Comparison of ENCODE assay signal across 18 cellular contexts in the genomic region with DNA sequence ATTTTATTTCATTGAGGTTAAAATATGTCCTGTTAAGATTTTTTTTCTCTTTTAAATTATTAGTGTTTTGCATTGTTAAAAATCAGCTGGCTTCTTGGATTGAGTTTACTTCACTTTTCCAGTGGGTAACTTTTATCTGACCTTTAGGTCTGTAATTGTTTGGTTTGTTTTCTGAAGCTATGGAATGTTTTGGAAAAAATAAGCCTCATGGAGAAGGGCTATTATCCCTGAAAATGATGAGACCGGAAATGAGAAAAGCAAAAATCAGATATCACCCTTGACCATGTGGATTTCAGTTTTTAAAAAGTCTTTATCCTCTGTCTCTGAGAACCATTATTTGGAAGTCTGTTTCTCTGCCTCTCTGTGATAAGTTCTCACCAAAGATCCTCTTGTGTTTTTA.
DNase-seq lines count a peak whose midpoint lies in the region; FAIRE-seq and TF ChIP-seq lines count a peak whose summit lies in the region.
"Had no signal": no experiment of that assay in that cellular context is flagged by ENCODE, and none has a peak within 500 bp of the region (broad histone marks: within the 10 kb centered on the region; RNA-seq: fewer than 3 reads in every experiment).

No MANE protein-coding gene starts in this region.

- DNase-seq in left ventricle myocardium inferior (no peak), right atrium auricular region (ENCODE audit: low spot score) (no peak), myocyte (ENCODE audit: low read depth) (peak; percentile 44), vagina (ENCODE audit: extremely low spot score in 2 of 2) (no peak), DMS79 (lab: John Stamatoyannopoulos, UW) (no peak), G401 (ENCODE audit: low spot score) (no peak), NCI-H446 treated with DMSO at 0.1 percent for 48 hours (lab: John Stamatoyannopoulos, UW) (no peak)
- DNase-seq: central memory CD4-positive, alpha-beta T cell; DND-41; gastrocnemius medialis; left lung; naive B cell; NCI-H1930; NCI-H510A treated with DMSO at 0.1 percent for 48 hours; SIG-M5; stimulated activated naive CD4-positive, alpha-beta T cell had no signal

- H3K9me3 ChIP-seq in left ventricle myocardium inferior (replicated peaks) (peaks cover 9% of the 10 kb centered on the region), right atrium auricular region (peaks cover 0 to 4% of the 10 kb centered on the region in 2 donors), vagina (no peaks in the 10 kb centered on the region)
- H3K9me3 ChIP-seq: gastrocnemius medialis had no signal

- peak overlapping the region; percentile 7 for H3K27ac ChIP-seq in left ventricle myocardium inferior (replicated peaks)
- H3K27ac ChIP-seq in right atrium auricular region, result no peak overlapping the region
- H3K27ac ChIP-seq in vagina, result peak overlapping the region; percentile 64
- H3K27ac ChIP-seq: C4-2B, gastrocnemius medialis had no signal

- H3K27me3 ChIP-seq in left ventricle myocardium inferior (ENCODE audit: low read depth), result no peaks in the 10 kb centered on the region
- H3K27me3 ChIP-seq in right atrium auricular region, result no peaks in the 10 kb centered on the region
- H3K27me3 ChIP-seq in vagina, result no peaks in the 10 kb centered on the region
- H3K27me3 ChIP-seq: gastrocnemius medialis, left lung had no signal

- FAIRE-seq in endometrium (lab: Jason Lieb, UNC), result peak; percentile 90

- TF ChIP-seq CTCF in left ventricle myocardium inferior (IDR thresholded peaks at IDR 0.05; ENCODE audit: borderline replicate concordance), result no peak
- no peak for TF ChIP-seq CTCF in right atrium auricular region (IDR thresholded peaks at IDR 0.05)
- TF ChIP-seq CTCF in vagina (IDR thresholded peaks at IDR 0.05), result no peak

- H3K36me3 ChIP-seq in left ventricle myocardium inferior (no peaks in the 10 kb centered on the region), right atrium auricular region (no peaks in the 10 kb centered on the region), vagina (no peaks in the 10 kb centered on the region)
- H3K36me3 ChIP-seq: gastrocnemius medialis, left lung had no signal

- intact Hi-C loops in left ventricle myocardium inferior (cut with micrococcal nuclease), result no loop called here
- intact Hi-C loops in vagina (cut with DNase I), result no loop called here

- no peak for TF ChIP-seq POLR2A in vagina (IDR thresholded peaks at IDR 0.05)

- in situ Hi-C loops in G401 (cut with HindIII; ENCODE audit: low sequenced_read_pairs), result no loop called here

- H3K4me3 ChIP-seq in left ventricle myocardium inferior (no peak overlapping the region), right atrium auricular region (no peak overlapping the region), vagina (no peak overlapping the region)
- H3K4me3 ChIP-seq: gastrocnemius medialis, left lung had no signal

- H3K4me1 ChIP-seq in left ventricle myocardium inferior (no peaks in the 10 kb centered on the region), right atrium auricular region (peaks cover 0 to 7% of the 10 kb centered on the region in 2 donors), vagina (peaks cover 12% of the 10 kb centered on the region)

Comparison
In these comparisons a context has a peak if more than half of its experiments do, and no peak if none do; other contexts are left out.
1. H3K27ac ChIP-seq: peak in left ventricle myocardium inferior (single experiment) and vagina (single experiment); none in right atrium auricular region (0 of 2).